8 cellular contexts compared by ENCODE assay signal in the genomic region with DNA sequence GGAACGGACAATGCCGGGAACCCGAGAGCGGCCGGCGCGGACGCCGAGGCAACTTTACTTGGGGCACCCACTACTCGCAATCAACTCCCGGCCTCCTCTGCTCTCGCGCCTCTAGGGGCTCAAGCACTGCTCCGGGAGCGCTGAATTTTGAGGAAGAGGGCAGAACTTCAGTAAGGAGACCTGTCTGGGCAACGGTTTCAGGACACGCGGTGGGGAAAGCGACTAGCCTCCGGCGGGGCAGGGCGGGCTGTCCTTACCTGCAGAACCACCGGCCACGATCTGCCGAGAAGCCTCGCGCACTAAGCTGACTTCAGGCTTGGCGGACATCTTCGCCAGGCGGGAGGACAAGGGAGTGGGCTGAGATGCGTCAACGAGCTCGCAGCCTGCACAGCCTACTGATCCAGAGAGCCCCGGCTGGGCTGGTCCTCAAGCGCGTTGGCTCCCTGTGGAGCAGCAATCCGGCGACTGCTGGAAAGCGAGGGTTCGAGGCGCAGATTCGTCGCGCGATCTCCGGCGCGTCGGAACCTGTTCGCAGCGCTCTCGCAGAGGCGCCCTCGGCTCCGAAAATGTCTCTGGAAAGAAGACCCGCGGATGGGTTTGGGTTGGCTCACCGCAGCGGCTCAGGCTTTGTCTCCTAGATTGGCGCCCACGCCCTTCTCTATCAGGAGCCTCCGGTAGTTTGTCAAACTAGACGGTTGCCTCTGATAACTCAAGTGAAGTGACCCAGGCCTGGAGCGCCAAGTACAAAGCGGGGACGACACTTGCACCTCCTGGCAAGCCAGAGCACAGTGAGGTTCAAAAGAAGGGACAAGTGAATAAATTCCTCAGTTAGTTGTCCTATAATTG. TPM values are rescaled to one million over a fixed set of nuclear protein-coding genes. Genes with fewer than 3 reads are reported as not detected.
DNase-seq lines count a peak whose midpoint lies in the region; ATAC-seq and TF ChIP-seq lines count a peak whose summit lies in the region.

SLC25A21 (minus strand) TSS at position 583 of the 846 bp plus-strand sequence.

- CTCF ChIA-PET in AG04449 (lab: Yijun Ruan, JAX) (interaction anchor here (1.1 to 3.1 kb wide), 2 partner anchors 22 to 46 kb away, joined by 3 to 13 read pairs; no protein-coding TSS in a partner anchor), PC-9 (lab: Charles Lee) (no interaction called here)

- peak within 1 kb of the TSS; percentile 76 for H3K27ac ChIP-seq in PC-9
- H3K27ac ChIP-seq in dorsolateral prefrontal cortex, result peak within 1 kb of the TSS in 58 of 59 donors; percentile 23 to 91 (median 78)
- H3K27ac ChIP-seq in layer of hippocampus (ENCODE audit: low read depth, low read length), result peak within 1 kb of the TSS; percentile 46

- H3F3A ChIP-seq in PC-9 (ENCODE audit: insufficient read depth, low read depth), result no peaks in the 10 kb centered on the region

- DNase-seq in AG04449 (ENCODE audit: low read depth, low spot score) (no peak), PC-9 (peak; percentile 63 to 65), dorsolateral prefrontal cortex (peak; percentile 27 to 86 (median 74)), natural killer cell (no peak), mesenteric fat pad (ENCODE audit: low spot score) (no peak)
- peak; percentile 5 for DNase-seq in stimulated activated naive CD8-positive, alpha-beta T cell treated with anti-CD3 and anti-CD28 coated beads, Interleukin-15, Interleukin-2, amounts not matched to agents 100 U/mL and 50 U/mL, for 24 hours

- H4K20me1 ChIP-seq in PC-9 (ENCODE audit: insufficient read depth), result no peaks in the 10 kb centered on the region

- no peaks in the 10 kb centered on the region for H3K4me1 Mint-ChIP-seq in natural killer cell

- intact Hi-C loops in PC-9 (cut with micrococcal nuclease; ENCODE audit: unreplicated experiment), result loop anchor here (2.0 kb wide), 1 partner anchor 27 kb away; no protein-coding TSS in a partner anchor
- intact Hi-C loops in dorsolateral prefrontal cortex (cut with DNase I), result loop anchor here (1.0 to 2.0 kb wide), 2 partner anchors 25 kb away; partner anchors contain the start of gene MIPOL1 (in 2 of the 2)
- intact Hi-C loops in natural killer cell (cut with micrococcal nuclease), result no loop called here

- H3K9me3 Mint-ChIP-seq in natural killer cell, result peaks cover 4% of the 10 kb centered on the region in 2 donors

- H3K79me2 ChIP-seq in PC-9 (ENCODE audit: low read depth), result peaks cover 7% of the 10 kb centered on the region; the same call in 1 of the 2 replicates

- H3K36me3 ChIP-seq in PC-9 (ENCODE audit: low read depth), result no peaks in the 10 kb centered on the region

- H3K27me3 ChIP-seq in PC-9 (ENCODE audit: insufficient read depth, low read depth) (no peaks in the 10 kb centered on the region), dorsolateral prefrontal cortex (no peaks in the 10 kb centered on the region), layer of hippocampus (ENCODE audit: control insufficient read depth, insufficient read depth, low read length) (no peaks in the 10 kb centered on the region)

- peak within 1 kb of the TSS; percentile 99 for H2AFZ ChIP-seq in PC-9

- H3K27ac Mint-ChIP-seq in natural killer cell, result no peak within 1 kb of the TSS

- TF ChIP-seq CTCF in AG04449 (IDR thresholded peaks at IDR 0.05; ENCODE audit: insufficient read depth, low read length, missing control alignments) (peak; percentile 24), PC-9 (conservative IDR thresholded peaks at IDR 0.05) (no peak), dorsolateral prefrontal cortex (IDR thresholded peaks at IDR 0.05 in 54 of 56, conservative IDR thresholded peaks at IDR 0.05 in 2 of 56; ENCODE audit: low read depth in 1 of 56, partially characterized antibody in 56 of 56) (peak in 36 of 56 donors; percentile 8 to 60 (median 30)), natural killer cell (IDR thresholded peaks at IDR 0.05) (no peak)

- H3K9me3 ChIP-seq in PC-9 (ENCODE audit: insufficient read depth, low read depth), result no peaks in the 10 kb centered on the region

- TSS peak; percentile 92 for BruUV-seq in PC-9 (replicated peaks; lab: Mats Ljungman, UMichigan)

- H3K4me1 ChIP-seq in PC-9 (replicated peaks; ENCODE audit: insufficient read depth), result peaks cover 12% of the 10 kb centered on the region

- H3K27me3 Mint-ChIP-seq in natural killer cell (ENCODE audit: low read depth in 2 of 2), result no peaks in the 10 kb centered on the region

- no peaks in the 10 kb centered on the region for H3K36me3 Mint-ChIP-seq in natural killer cell

- POLR2A ChIA-PET in AG04449 (lab: Yijun Ruan, JAX) (interaction anchor here (1.0 kb wide), 1 partner anchor 25 kb away, joined by 8 read pairs; the partner anchor contains the start of gene MIPOL1), PC-9 (lab: Charles Lee; ENCODE audit: unreplicated experiment) (no interaction called here)

- peak within 1 kb of the TSS; percentile 88 for H3K4me3 ChIP-seq in AG04449 (ENCODE audit: low read depth, low read length)
- H3K4me3 ChIP-seq in PC-9, result peak within 1 kb of the TSS; percentile 80
- peak within 1 kb of the TSS; percentile 54 to 91 (median 77) for H3K4me3 ChIP-seq in dorsolateral prefrontal cortex

- peak within 1 kb of the TSS; percentile 84 for H3K4me2 ChIP-seq in PC-9

- no peaks in the 10 kb centered on the region for H3K9me2 ChIP-seq in PC-9 (ENCODE audit: insufficient read depth)

- ATAC-seq in HG02759 (IDR thresholded peaks at IDR 0.05; ENCODE audit: unreplicated experiment) (peak; percentile 59), natural killer cell (no peak)
- no peak for ATAC-seq in stimulated activated naive CD8-positive, alpha-beta T cell treated with anti-CD3 and anti-CD28 coated beads, Interleukin-15, Interleukin-2, amounts not matched to agents 100 U/mL and 50 U/mL, for 24 hours

- H3K4me3 Mint-ChIP-seq in natural killer cell, result no peak within 1 kb of the TSS

RNA-seq across cellular contexts. Expression of gene SLC25A21, which starts in this region (rescaled TPM):
- total RNA-seq in PC-9 (2021) (0.38 and 3.2 TPM in 2 replicates), dorsolateral prefrontal cortex (1 to 10 TPM in 21 of 120 experiments, under 1 TPM in 64, not detected in 35; 0.16 to 2.6 (median 0.75) TPM), natural killer cell (not detected), mesenteric fat pad (not detected)

Comparison
In these comparisons a context has a peak if more than half of its experiments do, and no peak if none do; other contexts are left out.
1. DNase-seq: peak in PC-9 (2 of 2), dorsolateral prefrontal cortex (10 of 10) and stimulated activated naive CD8-positive, alpha-beta T cell treated with anti-CD3 and anti-CD28 coated beads, Interleukin-15, Interleukin-2, amounts not matched to agents 100 U/mL and 50 U/mL, for 24 hours (single experiment); none in AG04449 (single experiment), natural killer cell (single experiment) and mesenteric fat pad (single experiment).
2. CTCF ChIP-seq: peak in AG04449 (single experiment) and dorsolateral prefrontal cortex (36 of 56); none in PC-9 (single experiment) and natural killer cell (single experiment).
3. Peak in every context shown above with its lines, with median percentiles within 50 percentile points of each other: H3K4me3 ChIP-seq and H3K27ac ChIP-seq.